In the genomic region with DNA sequence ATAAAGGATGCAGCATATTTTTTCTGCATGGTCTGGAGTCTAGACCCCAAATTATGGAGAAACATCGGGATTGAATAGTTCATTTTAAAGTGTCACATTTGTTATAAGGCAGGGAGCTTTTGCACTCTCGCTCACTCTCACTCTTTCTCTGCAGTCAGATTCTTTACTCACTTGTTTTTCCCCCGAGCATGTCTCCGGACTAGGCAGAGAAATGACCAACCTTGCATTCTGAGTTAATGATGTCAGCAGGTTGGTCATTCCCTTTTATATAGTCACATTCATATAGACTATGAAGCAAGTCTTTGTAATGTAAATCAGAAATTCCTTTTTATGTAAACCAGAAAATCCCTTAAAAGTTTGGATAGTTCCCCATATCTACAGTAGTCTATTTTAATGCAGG, we compare ENCODE assay signal across 13 cellular contexts. TPM values are rescaled to one million over a fixed set of nuclear protein-coding genes. Genes with fewer than 3 reads are reported as not detected.
DNase-seq lines count a peak whose midpoint lies in the region; ATAC-seq, FAIRE-seq and TF ChIP-seq lines count a peak whose summit lies in the region.
"Had no signal": no experiment of that assay in that cellular context is flagged by ENCODE, and none has a peak within 500 bp of the region (broad histone marks: within the 10 kb centered on the region; RNA-seq: fewer than 3 reads in every experiment).

No MANE protein-coding gene starts in this region.

- TF ChIP-seq EP300 in A549 (IDR thresholded peaks at IDR 0.05), result no peak

- ATAC-seq in A549 (no peak), foreskin keratinocyte (peak; percentile 41), HG03108 (IDR thresholded peaks at IDR 0.05; ENCODE audit: unreplicated experiment) (no peak)

- CTCF ChIA-PET in A549 (lab: Yijun Ruan, JAX), result interaction anchor here (0.6 to 2.5 kb wide), 5 partner anchors 10 to 100 kb away, joined by 3 to 9 read pairs (median 3); no protein-coding TSS in a partner anchor
- CTCF ChIA-PET in HEK293 (lab: Yijun Ruan, JAX), result interaction anchor here (1.5 kb wide), 1 partner anchor 13 kb away, joined by 3 read pairs; no protein-coding TSS in a partner anchor
- CTCF ChIA-PET in HEK293T (lab: Yijun Ruan, JAX), result interaction anchor here (0.6 kb wide), 1 partner anchor 542 kb away, joined by 3 read pairs; no protein-coding TSS in a partner anchor

- WGBS in A549 (ENCODE audit: missing lambda C conversion rate), result 32% methylated on average over 4 of the region's 4 CpGs

- H3K36me3 ChIP-seq in HEK293 (ENCODE audit: control insufficient read depth in 2 of 2, insufficient read depth in 1 of 2, low read length in 2 of 2), result no peaks in the 10 kb centered on the region; a peak in 1 of 3 replicates
- H3K36me3 ChIP-seq: neutrophil, uterus had no signal

- TF ChIP-seq CTCF in A549 (IDR thresholded peaks at IDR 0.05) (no peak), HEK293 (tag by site-specific recombination; IDR thresholded peaks at IDR 0.05) (no peak), foreskin keratinocyte (conservative IDR thresholded peaks at IDR 0.05) (no peak)

- H3K4me1 ChIP-seq in A549 (peaks cover 54% of the 10 kb centered on the region), HEK293 (ENCODE audit: control insufficient read depth, insufficient read depth, low read length) (peaks cover 25% of the 10 kb centered on the region), foreskin keratinocyte (peaks cover 30% of the 10 kb centered on the region)
- H3K4me1 ChIP-seq: uterus had no signal

- peak overlapping the region; percentile 15 to 67; a peak in 4 of 6 replicates for H3K27ac ChIP-seq in A549
- no peak overlapping the region for H3K27ac ChIP-seq in HEK293 (ENCODE audit: extremely low read depth, low read depth, low read length)
- no peak overlapping the region for H3K27ac ChIP-seq in foreskin keratinocyte
- H3K27ac ChIP-seq: neutrophil, uterus had no signal

- no peak for FAIRE-seq in A549 (lab: Jason Lieb, UNC)
- FAIRE-seq: GM12891 had no signal

- TF ChIP-seq RAD21 in A549 (conservative IDR thresholded peaks at IDR 0.05 in 1 of 2, IDR thresholded peaks at IDR 0.05 in 1 of 2), result no peak

- no peaks in the 10 kb centered on the region for H3K9me3 ChIP-seq in A549
- H3K9me3 ChIP-seq in HEK293 (ENCODE audit: control insufficient read depth, insufficient read depth, low read depth, low read length), result no peaks in the 10 kb centered on the region
- H3K9me3 ChIP-seq: neutrophil, uterus had no signal

- 0 out of 3 replicates have a peak overlapping the region, but pooled peaks have one; percentile 1 for H3K4me3 ChIP-seq in A549
- H3K4me3 ChIP-seq in HEK293 (ENCODE audit: low read depth, low read length), result no peak overlapping the region
- H3K4me3 ChIP-seq: uterus had no signal

- POLR2A ChIA-PET in A549 (lab: Yijun Ruan, JAX) (no interaction called here), HEK293 (lab: Yijun Ruan, JAX) (no interaction called here), HEK293T (lab: Yijun Ruan, JAX) (no interaction called here)

- no peak for TF ChIP-seq POLR2A in A549 (IDR thresholded peaks at IDR 0.05; ENCODE audit: low read length)

- DNase-seq in A549 (ENCODE audit: low read depth in 1 of 2, low spot score in 1 of 2), result no peak
- peak; percentile 59 for DNase-seq in amniotic stem cell (lab: John Stamatoyannopoulos, UW)
- DNase-seq in foreskin keratinocyte, result peak in 1 of 2 donors; percentile 81
- DNase-seq in effector CD4-positive, alpha-beta T cell, result no peak
- DNase-seq in HEK293T (ENCODE audit: extremely low spot score), result no peak
- no peak for DNase-seq in stimulated activated CD4-positive, alpha-beta T cell treated with anti-CD3 and anti-CD28 coated beads, Interleukin-2, amount 100 ng/mL, for 48 hours
- DNase-seq: activated CD8-positive, alpha-beta memory T cell treated with anti-CD3 and anti-CD28 coated beads for 24 hours; activated naive CD4-positive, alpha-beta T cell treated with anti-CD3 and anti-CD28 coated beads, Interleukin-2, amount 50 U/mL, for 16 hours; uterus had no signal

- H3K4me2 ChIP-seq in A549, result peak overlapping the region; percentile 95

- H3K27me3 ChIP-seq in foreskin keratinocyte, result no peaks in the 10 kb centered on the region
- H3K27me3 ChIP-seq: uterus had no signal

TF ChIP-seq in A549, 52 proteins besides CTCF, POLR2A, EP300 and RAD21:
- no peak for TF ChIP-seq KDM1A (IDR thresholded peaks at IDR 0.05; ENCODE audit: low read depth)

TF ChIP-seq in HEK293, 187 proteins besides CTCF, POLR2A, EP300 and RAD21:
- no peak for TF ChIP-seq RBAK (tag by site-specific recombination; IDR thresholded peaks at IDR 0.05)
- peak; percentile 79 for TF ChIP-seq FEZF1 (tag by site-specific recombination; IDR thresholded peaks at IDR 0.05)
- peak; percentile 94 for TF ChIP-seq PRDM1 (tag by site-specific recombination; IDR thresholded peaks at IDR 0.05)

TF ChIP-seq in HEK293T, 16 proteins besides CTCF, POLR2A, EP300 and RAD21:
- TF ChIP-seq BHLHE40 (IDR thresholded peaks at IDR 0.05; ENCODE audit: borderline replicate concordance), result no peak
- no peak for TF ChIP-seq TARDBP (IDR thresholded peaks at IDR 0.05)
- no peak for TF ChIP-seq SUZ12 (IDR thresholded peaks at IDR 0.05)
- TF ChIP-seq L3MBTL2 (conservative IDR thresholded peaks at IDR 0.05), result no peak
- TF ChIP-seq LEF1 (IDR thresholded peaks at IDR 0.05; ENCODE audit: borderline replicate concordance), result no peak
- no peak for TF ChIP-seq ARNT (IDR thresholded peaks at IDR 0.05)
- TF ChIP-seq ELF4 (IDR thresholded peaks at IDR 0.05), result no peak
- TF ChIP-seq FOXM1 (IDR thresholded peaks at IDR 0.05; ENCODE audit: borderline replicate concordance), result no peak
- TF ChIP-seq ZNF384 (IDR thresholded peaks at IDR 0.05), result no peak
- no peak for TF ChIP-seq NFRKB (IDR thresholded peaks at IDR 0.05)
- TF ChIP-seq, protein P1, sequence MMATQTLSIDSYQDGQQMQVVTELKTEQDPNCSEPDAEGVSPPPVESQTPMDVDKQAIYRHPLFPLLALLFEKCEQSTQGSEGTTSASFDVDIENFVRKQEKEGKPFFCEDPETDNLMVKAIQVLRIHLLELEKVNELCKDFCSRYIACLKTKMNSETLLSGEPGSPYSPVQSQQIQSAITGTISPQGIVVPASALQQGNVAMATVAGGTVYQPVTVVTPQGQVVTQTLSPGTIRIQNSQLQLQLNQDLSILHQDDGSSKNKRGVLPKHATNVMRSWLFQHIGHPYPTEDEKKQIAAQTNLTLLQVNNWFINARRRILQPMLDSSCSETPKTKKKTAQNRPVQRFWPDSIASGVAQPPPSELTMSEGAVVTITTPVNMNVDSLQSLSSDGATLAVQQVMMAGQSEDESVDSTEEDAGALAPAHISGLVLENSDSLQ (IDR thresholded peaks at IDR 0.05), result no peak
- TF ChIP-seq HDGF (IDR thresholded peaks at IDR 0.05; ENCODE audit: borderline replicate concordance), result no peak
- no peak for TF ChIP-seq SP1 (IDR thresholded peaks at IDR 0.05)
- no peak for TF ChIP-seq FOXA1 (IDR thresholded peaks at IDR 0.05)
- no peak for TF ChIP-seq CTBP1 (IDR thresholded peaks at IDR 0.05; ENCODE audit: borderline replicate concordance)
- TF ChIP-seq FOXK2 (IDR thresholded peaks at IDR 0.05), result no peak

RNA-seq across cellular contexts. Expression of a gene that starts 4.1 kb away (rescaled TPM):
- polyA plus RNA-seq in A549 (2011; rRNA removed) (238 and 298 TPM in 2 replicates), A549 (2017; fragmentation: RNase III; extraction: RNeasy Plus Mini Kit Qiagen cat#74134 plus additional on column Dnase treatment) (202 to 224 TPM (median 210 TPM) in 3 replicates), foreskin keratinocyte (153 and 156 TPM in 2 replicates)
- polyA plus RNA-seq in A549 (2012; cell fraction: cytosol; rRNA removed), result 126 and 130 TPM in 2 replicates
- polyA plus RNA-seq in A549 (2012; cell fraction: nucleus; rRNA removed), result 30.4 and 51.6 TPM in 2 replicates
- polyA minus RNA-seq in A549 (2011; rRNA and poly(A)+ RNA removed), result 23.0 and 25.4 TPM in 2 replicates
- total RNA-seq in foreskin keratinocyte, result 149 and 164 TPM in 2 replicates

Comparison
In these comparisons a context has a peak if more than half of its experiments do, and no peak if none do; other contexts are left out.
1. H3K27ac ChIP-seq: peak in A549 (2 of 2); none in HEK293 (single experiment) and foreskin keratinocyte (single experiment).